ENCODE assay signal across 1 cellular context in the genomic region with DNA sequence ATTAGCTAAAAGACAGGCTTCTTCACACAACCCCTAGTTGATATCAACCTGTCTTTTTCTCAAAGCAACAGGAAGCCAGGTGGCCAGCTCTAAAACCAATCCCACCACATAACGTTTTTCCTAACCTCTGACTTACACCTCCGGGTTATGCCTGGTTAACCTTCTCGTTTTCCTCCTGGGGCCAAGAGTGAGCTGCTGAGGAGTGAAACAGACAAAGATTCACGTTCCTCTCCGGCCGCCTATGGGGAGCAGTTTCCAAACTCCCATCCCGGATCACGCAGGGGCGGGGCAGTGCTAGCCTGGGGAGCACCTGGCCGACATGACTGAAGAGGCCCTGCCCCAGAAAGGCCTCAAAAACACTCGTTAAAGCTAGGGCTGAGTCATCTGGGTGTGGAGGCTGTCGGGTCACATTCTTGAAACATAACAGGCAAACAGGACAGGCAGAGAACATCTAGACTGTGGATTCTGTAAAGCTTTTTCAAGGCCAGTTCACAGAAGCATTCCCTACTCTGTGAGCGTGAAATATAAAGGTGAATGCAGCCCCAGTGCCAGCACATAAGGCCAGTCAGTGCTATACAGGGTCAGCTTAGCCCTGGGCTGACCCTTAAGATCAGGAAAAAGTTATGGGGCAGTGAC.
A peak's percentile ranks its signal among the peaks of the same experiment; 100 is the strongest.
TF ChIP-seq lines count a peak whose summit lies in the region.

No MANE protein-coding gene starts in this region.

TF ChIP-seq in K562, 482 proteins besides CTCF, POLR2A, EP300 and RAD21 (continued from another document and continues in another):
- TF ChIP-seq MAFG (tag; conservative IDR thresholded peaks at IDR 0.05), result peak; percentile 67
- TF ChIP-seq BRD4 (IDR thresholded peaks at IDR 0.05), result no peak
- no peak for TF ChIP-seq ZNF224 (CRISPR knock-in tag; IDR thresholded peaks at IDR 0.05)
- TF ChIP-seq, protein P1, sequence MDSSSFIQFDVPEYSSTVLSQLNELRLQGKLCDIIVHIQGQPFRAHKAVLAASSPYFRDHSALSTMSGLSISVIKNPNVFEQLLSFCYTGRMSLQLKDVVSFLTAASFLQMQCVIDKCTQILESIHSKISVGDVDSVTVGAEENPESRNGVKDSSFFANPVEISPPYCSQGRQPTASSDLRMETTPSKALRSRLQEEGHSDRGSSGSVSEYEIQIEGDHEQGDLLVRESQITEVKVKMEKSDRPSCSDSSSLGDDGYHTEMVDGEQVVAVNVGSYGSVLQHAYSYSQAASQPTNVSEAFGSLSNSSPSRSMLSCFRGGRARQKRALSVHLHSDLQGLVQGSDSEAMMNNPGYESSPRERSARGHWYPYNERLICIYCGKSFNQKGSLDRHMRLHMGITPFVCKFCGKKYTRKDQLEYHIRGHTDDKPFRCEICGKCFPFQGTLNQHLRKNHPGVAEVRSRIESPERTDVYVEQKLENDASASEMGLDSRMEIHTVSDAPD (CRISPR knock-in tag; IDR thresholded peaks at IDR 0.05), result no peak
- TF ChIP-seq ZNF77 (CRISPR knock-in tag; IDR thresholded peaks at IDR 0.05), result no peak
- TF ChIP-seq ZNF282 (CRISPR knock-in tag; IDR thresholded peaks at IDR 0.05), result no peak
- peak; percentile 46; the same call in 1 of the 2 replicates for TF ChIP-seq MAFF (IDR thresholded peaks at IDR 0.05; ENCODE audit: low read length)
- TF ChIP-seq XRCC5 (IDR thresholded peaks at IDR 0.05; ENCODE audit: low read depth, low read length), result no peak
- TF ChIP-seq ZNF146 (CRISPR knock-in tag; IDR thresholded peaks at IDR 0.05; ENCODE audit: unreplicated experiment), result no peak
- TF ChIP-seq TGIF2 (CRISPR knock-in tag; IDR thresholded peaks at IDR 0.05), result no peak
- TF ChIP-seq, protein P2, sequence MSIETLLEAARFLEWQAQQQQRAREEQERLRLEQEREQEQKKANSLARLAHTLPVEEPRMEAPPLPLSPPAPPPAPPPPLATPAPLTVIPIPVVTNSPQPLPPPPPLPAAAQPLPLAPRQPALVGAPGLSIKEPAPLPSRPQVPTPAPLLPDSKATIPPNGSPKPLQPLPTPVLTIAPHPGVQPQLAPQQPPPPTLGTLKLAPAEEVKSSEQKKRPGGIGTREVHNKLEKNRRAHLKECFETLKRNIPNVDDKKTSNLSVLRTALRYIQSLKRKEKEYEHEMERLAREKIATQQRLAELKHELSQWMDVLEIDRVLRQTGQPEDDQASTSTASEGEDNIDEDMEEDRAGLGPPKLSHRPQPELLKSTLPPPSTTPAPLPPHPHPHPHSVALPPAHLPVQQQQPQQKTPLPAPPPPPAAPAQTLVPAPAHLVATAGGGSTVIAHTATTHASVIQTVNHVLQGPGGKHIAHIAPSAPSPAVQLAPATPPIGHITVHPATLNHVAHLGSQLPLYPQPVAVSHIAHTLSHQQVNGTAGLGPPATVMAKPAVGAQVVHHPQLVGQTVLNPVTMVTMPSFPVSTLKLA (conservative IDR thresholded peaks at IDR 0.05), result peak in 1 of 2 experiments; percentile 36; a peak in 1 of 4 replicates
- TF ChIP-seq, protein P3, sequence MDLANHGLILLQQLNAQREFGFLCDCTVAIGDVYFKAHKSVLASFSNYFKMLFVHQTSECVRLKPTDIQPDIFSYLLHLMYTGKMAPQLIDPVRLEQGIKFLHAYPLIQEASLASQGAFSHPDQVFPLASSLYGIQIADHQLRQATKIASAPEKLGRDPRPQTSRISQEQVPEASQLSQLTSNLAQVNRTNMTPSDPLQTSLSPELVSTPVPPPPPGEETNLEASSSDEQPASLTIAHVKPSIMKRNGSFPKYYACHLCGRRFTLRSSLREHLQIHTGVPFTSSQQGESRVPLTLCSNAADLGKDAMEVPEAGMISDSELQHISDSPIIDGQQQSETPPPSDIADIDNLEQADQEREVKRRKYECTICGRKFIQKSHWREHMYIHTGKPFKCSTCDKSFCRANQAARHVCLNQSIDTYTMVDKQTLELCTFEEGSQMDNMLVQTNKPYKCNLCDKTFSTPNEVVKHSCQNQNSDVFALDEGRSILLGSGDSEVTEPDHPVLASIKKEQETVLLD (IDR thresholded peaks at IDR 0.05), result no peak
- TF ChIP-seq ZNF764 (CRISPR knock-in tag; IDR thresholded peaks at IDR 0.05; ENCODE audit: low read depth), result no peak
- TF ChIP-seq ZBTB7A (IDR thresholded peaks at IDR 0.05; ENCODE audit: borderline replicate concordance, control insufficient read depth, low read depth, low read length), result no peak
- TF ChIP-seq, protein P4, sequence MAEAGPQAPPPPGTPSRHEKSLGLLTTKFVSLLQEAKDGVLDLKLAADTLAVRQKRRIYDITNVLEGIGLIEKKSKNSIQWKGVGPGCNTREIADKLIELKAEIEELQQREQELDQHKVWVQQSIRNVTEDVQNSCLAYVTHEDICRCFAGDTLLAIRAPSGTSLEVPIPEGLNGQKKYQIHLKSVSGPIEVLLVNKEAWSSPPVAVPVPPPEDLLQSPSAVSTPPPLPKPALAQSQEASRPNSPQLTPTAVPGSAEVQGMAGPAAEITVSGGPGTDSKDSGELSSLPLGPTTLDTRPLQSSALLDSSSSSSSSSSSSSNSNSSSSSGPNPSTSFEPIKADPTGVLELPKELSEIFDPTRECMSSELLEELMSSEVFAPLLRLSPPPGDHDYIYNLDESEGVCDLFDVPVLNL (CRISPR knock-in tag; IDR thresholded peaks at IDR 0.05; ENCODE audit: low read depth), result no peak
- no peak for TF ChIP-seq SRSF9 (IDR thresholded peaks at IDR 0.05; ENCODE audit: borderline replicate concordance, low read depth, low read length)
- TF ChIP-seq, protein P5, sequence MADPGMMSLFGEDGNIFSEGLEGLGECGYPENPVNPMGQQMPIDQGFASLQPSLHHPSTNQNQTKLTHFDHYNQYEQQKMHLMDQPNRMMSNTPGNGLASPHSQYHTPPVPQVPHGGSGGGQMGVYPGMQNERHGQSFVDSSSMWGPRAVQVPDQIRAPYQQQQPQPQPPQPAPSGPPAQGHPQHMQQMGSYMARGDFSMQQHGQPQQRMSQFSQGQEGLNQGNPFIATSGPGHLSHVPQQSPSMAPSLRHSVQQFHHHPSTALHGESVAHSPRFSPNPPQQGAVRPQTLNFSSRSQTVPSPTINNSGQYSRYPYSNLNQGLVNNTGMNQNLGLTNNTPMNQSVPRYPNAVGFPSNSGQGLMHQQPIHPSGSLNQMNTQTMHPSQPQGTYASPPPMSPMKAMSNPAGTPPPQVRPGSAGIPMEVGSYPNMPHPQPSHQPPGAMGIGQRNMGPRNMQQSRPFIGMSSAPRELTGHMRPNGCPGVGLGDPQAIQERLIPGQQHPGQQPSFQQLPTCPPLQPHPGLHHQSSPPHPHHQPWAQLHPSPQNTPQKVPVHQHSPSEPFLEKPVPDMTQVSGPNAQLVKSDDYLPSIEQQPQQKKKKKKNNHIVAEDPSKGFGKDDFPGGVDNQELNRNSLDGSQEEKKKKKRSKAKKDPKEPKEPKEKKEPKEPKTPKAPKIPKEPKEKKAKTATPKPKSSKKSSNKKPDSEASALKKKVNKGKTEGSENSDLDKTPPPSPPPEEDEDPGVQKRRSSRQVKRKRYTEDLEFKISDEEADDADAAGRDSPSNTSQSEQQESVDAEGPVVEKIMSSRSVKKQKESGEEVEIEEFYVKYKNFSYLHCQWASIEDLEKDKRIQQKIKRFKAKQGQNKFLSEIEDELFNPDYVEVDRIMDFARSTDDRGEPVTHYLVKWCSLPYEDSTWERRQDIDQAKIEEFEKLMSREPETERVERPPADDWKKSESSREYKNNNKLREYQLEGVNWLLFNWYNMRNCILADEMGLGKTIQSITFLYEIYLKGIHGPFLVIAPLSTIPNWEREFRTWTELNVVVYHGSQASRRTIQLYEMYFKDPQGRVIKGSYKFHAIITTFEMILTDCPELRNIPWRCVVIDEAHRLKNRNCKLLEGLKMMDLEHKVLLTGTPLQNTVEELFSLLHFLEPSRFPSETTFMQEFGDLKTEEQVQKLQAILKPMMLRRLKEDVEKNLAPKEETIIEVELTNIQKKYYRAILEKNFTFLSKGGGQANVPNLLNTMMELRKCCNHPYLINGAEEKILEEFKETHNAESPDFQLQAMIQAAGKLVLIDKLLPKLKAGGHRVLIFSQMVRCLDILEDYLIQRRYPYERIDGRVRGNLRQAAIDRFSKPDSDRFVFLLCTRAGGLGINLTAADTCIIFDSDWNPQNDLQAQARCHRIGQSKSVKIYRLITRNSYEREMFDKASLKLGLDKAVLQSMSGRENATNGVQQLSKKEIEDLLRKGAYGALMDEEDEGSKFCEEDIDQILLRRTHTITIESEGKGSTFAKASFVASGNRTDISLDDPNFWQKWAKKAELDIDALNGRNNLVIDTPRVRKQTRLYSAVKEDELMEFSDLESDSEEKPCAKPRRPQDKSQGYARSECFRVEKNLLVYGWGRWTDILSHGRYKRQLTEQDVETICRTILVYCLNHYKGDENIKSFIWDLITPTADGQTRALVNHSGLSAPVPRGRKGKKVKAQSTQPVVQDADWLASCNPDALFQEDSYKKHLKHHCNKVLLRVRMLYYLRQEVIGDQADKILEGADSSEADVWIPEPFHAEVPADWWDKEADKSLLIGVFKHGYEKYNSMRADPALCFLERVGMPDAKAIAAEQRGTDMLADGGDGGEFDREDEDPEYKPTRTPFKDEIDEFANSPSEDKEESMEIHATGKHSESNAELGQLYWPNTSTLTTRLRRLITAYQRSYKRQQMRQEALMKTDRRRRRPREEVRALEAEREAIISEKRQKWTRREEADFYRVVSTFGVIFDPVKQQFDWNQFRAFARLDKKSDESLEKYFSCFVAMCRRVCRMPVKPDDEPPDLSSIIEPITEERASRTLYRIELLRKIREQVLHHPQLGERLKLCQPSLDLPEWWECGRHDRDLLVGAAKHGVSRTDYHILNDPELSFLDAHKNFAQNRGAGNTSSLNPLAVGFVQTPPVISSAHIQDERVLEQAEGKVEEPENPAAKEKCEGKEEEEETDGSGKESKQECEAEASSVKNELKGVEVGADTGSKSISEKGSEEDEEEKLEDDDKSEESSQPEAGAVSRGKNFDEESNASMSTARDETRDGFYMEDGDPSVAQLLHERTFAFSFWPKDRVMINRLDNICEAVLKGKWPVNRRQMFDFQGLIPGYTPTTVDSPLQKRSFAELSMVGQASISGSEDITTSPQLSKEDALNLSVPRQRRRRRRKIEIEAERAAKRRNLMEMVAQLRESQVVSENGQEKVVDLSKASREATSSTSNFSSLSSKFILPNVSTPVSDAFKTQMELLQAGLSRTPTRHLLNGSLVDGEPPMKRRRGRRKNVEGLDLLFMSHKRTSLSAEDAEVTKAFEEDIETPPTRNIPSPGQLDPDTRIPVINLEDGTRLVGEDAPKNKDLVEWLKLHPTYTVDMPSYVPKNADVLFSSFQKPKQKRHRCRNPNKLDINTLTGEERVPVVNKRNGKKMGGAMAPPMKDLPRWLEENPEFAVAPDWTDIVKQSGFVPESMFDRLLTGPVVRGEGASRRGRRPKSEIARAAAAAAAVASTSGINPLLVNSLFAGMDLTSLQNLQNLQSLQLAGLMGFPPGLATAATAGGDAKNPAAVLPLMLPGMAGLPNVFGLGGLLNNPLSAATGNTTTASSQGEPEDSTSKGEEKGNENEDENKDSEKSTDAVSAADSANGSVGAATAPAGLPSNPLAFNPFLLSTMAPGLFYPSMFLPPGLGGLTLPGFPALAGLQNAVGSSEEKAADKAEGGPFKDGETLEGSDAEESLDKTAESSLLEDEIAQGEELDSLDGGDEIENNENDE (IDR thresholded peaks at IDR 0.05; ENCODE audit: low read depth, low read length), result no peak
- TF ChIP-seq NR4A1 (CRISPR knock-in tag; IDR thresholded peaks at IDR 0.05), result no peak
- TF ChIP-seq NR4A1 (tag; IDR thresholded peaks at IDR 0.05), result peak; percentile 51; the same call in 1 of the 2 replicates
- 0 out of 4 replicates have a peak, but pooled peaks of 1 of the 2 experiments have one; percentile 61 for TF ChIP-seq ARNT (IDR thresholded peaks at IDR 0.05)
